Comparison of ENCODE assay signal across 12 cellular contexts in the genomic region with DNA sequence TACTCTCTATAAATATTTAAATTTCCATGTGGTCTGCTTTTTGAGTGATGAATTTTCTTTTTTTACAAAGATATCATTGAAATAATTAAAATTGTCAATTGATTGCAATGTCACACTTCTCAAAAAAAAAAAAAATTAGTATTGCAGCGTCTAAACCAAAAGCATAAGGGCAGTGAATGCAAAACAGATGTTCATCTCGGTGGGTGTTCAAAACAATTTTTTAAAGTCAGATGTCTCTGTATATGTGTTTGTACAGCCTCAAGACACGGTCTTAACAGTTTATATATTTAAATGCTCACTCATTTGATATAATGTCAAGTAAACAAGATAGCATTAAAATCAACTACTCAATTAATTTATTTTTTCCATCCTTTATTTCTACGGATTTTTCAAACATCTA.
"Had no signal": no experiment of that assay in that cellular context is flagged by ENCODE, and none has a peak within 500 bp of the region (broad histone marks: within the 10 kb centered on the region; RNA-seq: fewer than 3 reads in every experiment).

No MANE protein-coding gene starts in this region.

- H3K4me1 ChIP-seq: breast epithelium, tibial artery had no signal

- ATAC-seq: stimulated activated effector memory CD8-positive, alpha-beta T cell treated with anti-CD3 and anti-CD28 coated beads, Interleukin-12 subunit alpha, Interleukin-12 subunit beta, amount 100 ng/mL, for 72 hours had no signal

- H3K9me3 Mint-ChIP-seq: endodermal cell; memory B cell; stimulated activated effector memory CD8-positive, alpha-beta T cell treated with anti-CD3 and anti-CD28 coated beads, Interleukin-12 subunit alpha, Interleukin-12 subunit beta, amount 100 ng/mL, for 72 hours; T-helper 2 cell treated with Interferon-gamma antibody and Interleukin-4, amounts not matched to agents 5 μg/mL and 100 μg/mL, for 36 hours had no signal

- H3K27ac ChIP-seq: left ventricle myocardium inferior, right atrium auricular region, tibial artery had no signal

- H3K9me3 ChIP-seq: breast epithelium, left ventricle myocardium inferior, right atrium auricular region, tibial artery had no signal

- H3K4me1 Mint-ChIP-seq: memory B cell; stimulated activated effector memory CD8-positive, alpha-beta T cell treated with anti-CD3 and anti-CD28 coated beads, Interleukin-12 subunit alpha, Interleukin-12 subunit beta, amount 100 ng/mL, for 72 hours had no signal

- DNase-seq: activated CD4-positive, alpha-beta T cell treated with anti-CD3 and anti-CD28 coated beads, Interleukin-2, amount 50 U/mL, for 1 hour; activated effector memory CD4-positive, alpha-beta T cell treated with Interleukin-2 at 50 U/mL for 16 hours; endodermal cell; erythroblast; left ventricle myocardium inferior; tibial artery had no signal

- H3K27me3 ChIP-seq: breast epithelium, right atrium auricular region, tibial artery had no signal

- H3K27ac Mint-ChIP-seq: activated naive CD8-positive, alpha-beta T cell; endodermal cell; memory B cell; stimulated activated effector memory CD8-positive, alpha-beta T cell treated with anti-CD3 and anti-CD28 coated beads, Interleukin-12 subunit alpha, Interleukin-12 subunit beta, amount 100 ng/mL, for 72 hours; T-helper 2 cell treated with Interferon-gamma antibody and Interleukin-4, amounts not matched to agents 5 μg/mL and 100 μg/mL, for 36 hours had no signal

- H3K4me3 Mint-ChIP-seq: activated naive CD8-positive, alpha-beta T cell; endodermal cell; memory B cell; stimulated activated effector memory CD8-positive, alpha-beta T cell treated with anti-CD3 and anti-CD28 coated beads, Interleukin-12 subunit alpha, Interleukin-12 subunit beta, amount 100 ng/mL, for 72 hours; T-helper 2 cell treated with Interferon-gamma antibody and Interleukin-4, amounts not matched to agents 5 μg/mL and 100 μg/mL, for 36 hours had no signal

- H3K36me3 Mint-ChIP-seq: activated naive CD8-positive, alpha-beta T cell; memory B cell; stimulated activated effector memory CD8-positive, alpha-beta T cell treated with anti-CD3 and anti-CD28 coated beads, Interleukin-12 subunit alpha, Interleukin-12 subunit beta, amount 100 ng/mL, for 72 hours had no signal

- H3K4me3 ChIP-seq: breast epithelium, left ventricle myocardium inferior, right atrium auricular region, tibial artery had no signal

- H3K36me3 ChIP-seq: breast epithelium, left ventricle myocardium inferior, tibial artery had no signal
